In the genomic region with DNA sequence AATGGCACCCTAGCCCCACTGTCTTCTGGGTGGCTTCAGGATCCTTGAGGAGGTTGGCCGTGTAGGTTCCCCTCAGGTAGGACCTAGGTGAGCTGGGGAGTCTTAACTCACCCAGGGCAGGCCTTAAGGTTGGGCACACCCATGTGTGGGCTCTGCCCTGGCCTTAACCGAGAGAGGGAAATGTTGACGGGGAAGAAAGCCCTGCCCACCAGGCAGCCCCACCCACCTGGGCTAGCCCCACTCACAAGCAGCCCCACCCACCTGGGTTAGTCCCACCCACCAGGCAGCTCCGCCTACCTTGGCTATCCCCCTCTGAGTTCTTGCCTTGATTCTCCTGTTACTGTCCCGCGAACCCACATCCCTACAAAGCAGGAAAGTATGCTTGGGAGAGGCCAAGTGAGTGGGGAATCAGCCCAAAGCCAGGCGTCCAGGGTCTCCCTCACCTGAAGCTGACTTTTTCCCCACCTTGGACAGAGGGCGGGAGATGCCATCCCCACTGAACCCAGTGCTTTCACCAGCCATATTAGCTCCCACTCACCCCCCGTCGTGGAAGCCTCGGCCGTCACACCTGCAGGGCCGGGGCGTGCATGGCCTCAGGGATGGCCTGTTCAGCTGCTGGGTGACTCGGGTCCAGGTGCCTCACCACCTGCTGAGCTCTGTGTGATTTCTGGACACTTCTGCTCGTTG, we compare ENCODE assay signal across 1 cellular context.
TF ChIP-seq lines count a peak whose summit lies in the region.

MYEOV (plus strand) TSS at position 337 of the 687 bp plus-strand sequence. CDS start 1,200 bp downstream, outside the sequence.

TF ChIP-seq in GM12878, 131 proteins besides CTCF, POLR2A, EP300 and RAD21:
- TF ChIP-seq POLR2AphosphoS2 (IDR thresholded peaks at IDR 0.05; ENCODE audit: low read depth, low read length) (no peak), ZNF24 (IDR thresholded peaks at IDR 0.05) (0 out of 2 replicates have a peak, but pooled peaks have one; percentile 16)
